26 cellular contexts compared by ENCODE assay signal in genomic region chr5:159787837-159788236, GRCh38.
DNase-seq lines count a peak whose midpoint lies in the region; ATAC-seq and TF ChIP-seq lines count a peak whose summit lies in the region.
"Had no signal": no experiment of that assay in that cellular context is flagged by ENCODE, and none has a peak within 500 bp of the region (broad histone marks: within the 10 kb centered on the region; RNA-seq: fewer than 3 reads in every experiment).

No MANE protein-coding gene starts in this region.

- no peaks in the 10 kb centered on the region for H3K27me3 Mint-ChIP-seq in chondrocyte (ENCODE audit: low read depth)

- peaks cover 41% of the 10 kb centered on the region for H3K4me1 Mint-ChIP-seq in chondrocyte (ENCODE audit: low read depth)
- H3K4me1 Mint-ChIP-seq: activated naive CD8-positive, alpha-beta T cell treated with anti-CD3 and anti-CD28 coated beads, Interleukin-2, amount 10 ng/mL, durations not matched to agents 7 days and 5 days; activated T-helper 17 cell treated with anti-CD3 and anti-CD28 coated beads, Interleukin-2, amount 50 U/mL, for 72 hours; brain had no signal

- POLR2A ChIA-PET in HEK293 (lab: Yijun Ruan, JAX), result no interaction called here

- H2BK120ac ChIP-seq in mesenchymal stem cell (ENCODE audit: low read depth, low read length), result peak overlapping the region; percentile 2

- H3K27ac ChIP-seq in HEK293 (ENCODE audit: extremely low read depth, low read depth, low read length) (no peak overlapping the region), mesenchymal stem cell (ENCODE audit: low read length, poor library complexity, severe bottlenecking) (no peak overlapping the region), thyroid gland (peak overlapping the region in 2 of 3 donors; percentile 2 to 3)
- H3K27ac ChIP-seq: C4-2B had no signal

- H3K79me1 ChIP-seq in mesenchymal stem cell (replicated peaks; ENCODE audit: low read length, poor library complexity, severe bottlenecking), result no peaks in the 10 kb centered on the region

- no peaks in the 10 kb centered on the region for H3K9me3 Mint-ChIP-seq in chondrocyte (ENCODE audit: low read depth)
- H3K9me3 Mint-ChIP-seq: activated naive CD8-positive, alpha-beta T cell treated with anti-CD3 and anti-CD28 coated beads, Interleukin-2, amount 10 ng/mL, durations not matched to agents 7 days and 5 days; activated T-helper 17 cell treated with anti-CD3 and anti-CD28 coated beads, Interleukin-2, amount 50 U/mL, for 72 hours; WTC11 had no signal

- no peak overlapping the region for H3K9ac ChIP-seq in mesenchymal stem cell (ENCODE audit: low read length)

- no peak for ATAC-seq in GM18498 (IDR thresholded peaks at IDR 0.05; ENCODE audit: unreplicated experiment)
- ATAC-seq: activated T-helper 17 cell treated with anti-CD3 and anti-CD28 coated beads, Interleukin-2, amount 50 U/mL, for 72 hours; WTC11 had no signal

- DNase-seq in chondrocyte (ENCODE audit: low spot score) (no peak), mesenchymal stem cell (no peak), thyroid gland (no peak), MV-4-11 (lab: John Stamatoyannopoulos, UW) (no peak), UCSD-AML1 (lab: John Stamatoyannopoulos, UW; ENCODE audit: unreplicated experiment) (no peak)
- DNase-seq in activated effector memory CD4-positive, alpha-beta T cell treated with anti-CD3 and anti-CD28 coated beads, Interleukin-2, amount 50 U/mL, for 16 hours, result no peak
- DNase-seq: activated CD4-positive, alpha-beta T cell treated with anti-CD3 and anti-CD28 coated beads, Interleukin-2, amount 50 U/mL, for 4 hours; activated CD8-positive, alpha-beta memory T cell treated with anti-CD3 and anti-CD28 coated beads, Interleukin-2, amount 50 U/mL, for 4 hours; activated naive CD8-positive, alpha-beta T cell treated with anti-CD3 and anti-CD28 coated beads, Interleukin-2, amount 10 ng/mL, durations not matched to agents 7 days and 5 days; Calu3; effector CD8-positive, alpha-beta T cell; mammary epithelial cell; NCI-H1105; NCI-H2081; NCI-H446; OCI-M1; stimulated activated CD4-positive, alpha-beta T cell treated with anti-CD3 and anti-CD28 coated beads, Interleukin-1b, Interleukin-23, amount 100 ng/mL, for 48 hours; T1000 had no signal

- TF ChIP-seq CTCF in HEK293 (tag by site-specific recombination; IDR thresholded peaks at IDR 0.05), result no peak
- no peak for TF ChIP-seq CTCF in chondrocyte (IDR thresholded peaks at IDR 0.05)
- TF ChIP-seq CTCF in thyroid gland (IDR thresholded peaks at IDR 0.05), result no peak

- peak overlapping the region; percentile 72 for H3K27ac Mint-ChIP-seq in chondrocyte (ENCODE audit: unreplicated experiment)
- H3K27ac Mint-ChIP-seq: activated naive CD8-positive, alpha-beta T cell treated with anti-CD3 and anti-CD28 coated beads, Interleukin-2, amount 10 ng/mL, durations not matched to agents 7 days and 5 days; activated T-helper 17 cell treated with anti-CD3 and anti-CD28 coated beads, Interleukin-2, amount 50 U/mL, for 72 hours; brain; progenitor cell of endocrine pancreas; WTC11 had no signal

- H3K36me3 Mint-ChIP-seq in chondrocyte (ENCODE audit: low read depth), result no peaks in the 10 kb centered on the region
- H3K36me3 Mint-ChIP-seq: activated naive CD8-positive, alpha-beta T cell treated with anti-CD3 and anti-CD28 coated beads, Interleukin-2, amount 10 ng/mL, durations not matched to agents 7 days and 5 days; brain; WTC11 had no signal

- no peaks in the 10 kb centered on the region for H3K4me1 ChIP-seq in HEK293 (ENCODE audit: control insufficient read depth, insufficient read depth, low read length)
- H3K4me1 ChIP-seq in mesenchymal stem cell (ENCODE audit: control insufficient read depth, insufficient read depth, low read depth, low read length), result no peaks in the 10 kb centered on the region
- peaks cover 0 to 4% of the 10 kb centered on the region in 2 donors for H3K4me1 ChIP-seq in thyroid gland

- no peak for TF ChIP-seq POLR2A in thyroid gland (IDR thresholded peaks at IDR 0.05)

- no peak overlapping the region for H3K23ac ChIP-seq in mesenchymal stem cell (ENCODE audit: low read length in 2 of 2)

- no peak overlapping the region for H3K14ac ChIP-seq in mesenchymal stem cell (ENCODE audit: low read length in 2 of 2)

- H3K4me3 Mint-ChIP-seq in chondrocyte (ENCODE audit: unreplicated experiment), result no peak overlapping the region
- H3K4me3 Mint-ChIP-seq: activated naive CD8-positive, alpha-beta T cell treated with anti-CD3 and anti-CD28 coated beads, Interleukin-2, amount 10 ng/mL, durations not matched to agents 7 days and 5 days; activated T-helper 17 cell treated with anti-CD3 and anti-CD28 coated beads, Interleukin-2, amount 50 U/mL, for 72 hours; brain; WTC11 had no signal

- no peak overlapping the region for H2BK5ac ChIP-seq in mesenchymal stem cell (ENCODE audit: low read depth, low read length, poor library complexity, severe bottlenecking)

- H3K27me3 ChIP-seq in mesenchymal stem cell (ENCODE audit: control insufficient read depth in 1 of 2, insufficient read depth in 1 of 2, low read length in 2 of 2) (peaks cover 0 to 4% of the 10 kb centered on the region in 2 experiments), thyroid gland (no peaks in the 10 kb centered on the region)

- CTCF ChIA-PET in HEK293 (lab: Yijun Ruan, JAX), result no interaction called here

- H4K91ac ChIP-seq in mesenchymal stem cell (ENCODE audit: low read length), result no peak overlapping the region

- H2AFZ ChIP-seq in mesenchymal stem cell (ENCODE audit: low read depth, low read length), result no peak overlapping the region

- intact Hi-C loops in thyroid gland (cut with DNase I), result no loop called here

- H3K4me2 ChIP-seq in mesenchymal stem cell (ENCODE audit: low read length, poor library complexity, severe bottlenecking), result no peak overlapping the region

- H2BK12ac ChIP-seq in mesenchymal stem cell (ENCODE audit: low read length in 2 of 2), result no peak overlapping the region

- no peak overlapping the region for H2BK15ac ChIP-seq in mesenchymal stem cell (ENCODE audit: low read depth, poor library complexity, severe bottlenecking)

- H3K18ac ChIP-seq in mesenchymal stem cell (ENCODE audit: low read depth in 1 of 2, low read length in 2 of 2), result no peak overlapping the region

- H3K36me3 ChIP-seq in HEK293 (ENCODE audit: control insufficient read depth in 2 of 2, insufficient read depth in 1 of 2, low read length in 2 of 2), result no peaks in the 10 kb centered on the region
- H3K36me3 ChIP-seq in mesenchymal stem cell (ENCODE audit: control insufficient read depth in 1 of 2, insufficient read depth in 2 of 2, low read depth in 1 of 2, low read length in 2 of 2), result no peaks in the 10 kb centered on the region
- H3K36me3 ChIP-seq in thyroid gland, result no peaks in the 10 kb centered on the region

- no peak overlapping the region for H2AK5ac ChIP-seq in mesenchymal stem cell (ENCODE audit: low read length, severe bottlenecking)

- H3K9me3 ChIP-seq in HEK293 (ENCODE audit: control insufficient read depth, insufficient read depth, low read depth, low read length) (no peaks in the 10 kb centered on the region), mesenchymal stem cell (ENCODE audit: control insufficient read depth, low read length) (no peaks in the 10 kb centered on the region), thyroid gland (no peaks in the 10 kb centered on the region)

- H3K4me3 ChIP-seq in HEK293 (ENCODE audit: low read depth, low read length), result no peak overlapping the region
- no peak overlapping the region for H3K4me3 ChIP-seq in mesenchymal stem cell (ENCODE audit: insufficient read depth in 1 of 2, low read depth in 1 of 2, low read length in 2 of 2)
- no peak overlapping the region for H3K4me3 ChIP-seq in thyroid gland (replicated peaks in 1 of 3)
- H3K4me3 ChIP-seq: skin epidermis had no signal

- 85% methylated on average over 2 of the region's 2 CpGs for WGBS in mesenchymal stem cell
- 70 to 77% methylated on average over 2 of the region's 2 CpGs for WGBS in thyroid gland, 2 donors

- H4K8ac ChIP-seq in mesenchymal stem cell (ENCODE audit: low read length), result no peak overlapping the region

- no peak overlapping the region for H3K4ac ChIP-seq in mesenchymal stem cell (ENCODE audit: low read depth in 1 of 2, low read length in 2 of 2)

TF ChIP-seq in HEK293, 187 proteins besides CTCF, POLR2A, EP300 and RAD21:
- TF ChIP-seq YY1 (tag by site-specific recombination; IDR thresholded peaks at IDR 0.05), result no peak
- no peak for TF ChIP-seq ZNF433 (tag by site-specific recombination; IDR thresholded peaks at IDR 0.05; ENCODE audit: low read depth)
- TF ChIP-seq ZNF37A (tag by site-specific recombination; IDR thresholded peaks at IDR 0.05), result no peak
- TF ChIP-seq SETDB1 (IDR thresholded peaks at IDR 0.05; ENCODE audit: insufficient read length, low read length), result no peak
- no peak for TF ChIP-seq GLI4 (tag by site-specific recombination; IDR thresholded peaks at IDR 0.05)
- TF ChIP-seq ZNF335 (tag by site-specific recombination; conservative IDR thresholded peaks at IDR 0.05), result no peak
- peak; percentile 73 for TF ChIP-seq ZBTB17 (tag by site-specific recombination; IDR thresholded peaks at IDR 0.05)
TF ChIP-seq in HEK293: peak in this region for 1.

Comparison
In these comparisons a context has a peak if more than half of its experiments do, and no peak if none do; other contexts are left out.
1. H3K27ac ChIP-seq: peak in thyroid gland (2 of 3); none in HEK293 (single experiment) and mesenchymal stem cell (single experiment).